ENCODE assay signal across 10 cellular contexts in the genomic region with DNA sequence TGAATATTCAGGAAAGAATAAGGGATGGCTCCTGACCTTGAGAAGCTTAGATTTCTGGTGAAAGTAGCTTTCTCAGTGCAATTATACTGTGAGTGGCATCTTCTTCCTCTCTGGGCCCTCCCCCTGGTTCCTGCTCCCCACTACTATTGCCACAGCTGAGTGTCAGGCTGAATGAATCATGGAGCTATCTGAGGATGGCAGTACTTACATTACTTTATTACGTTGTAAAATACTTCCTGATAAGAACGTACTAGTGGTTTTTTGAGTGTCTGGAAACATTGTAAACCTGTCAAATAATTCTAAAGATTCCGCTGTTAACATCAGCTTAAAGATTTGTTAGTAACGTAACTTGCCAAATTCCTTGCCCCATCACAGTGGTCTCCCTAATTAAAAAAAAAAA. TPM values are rescaled to one million over a fixed set of nuclear protein-coding genes. Genes with fewer than 3 reads are reported as not detected.
A peak's percentile ranks its signal among the peaks of the same experiment; 100 is the strongest.
DNase-seq lines count a peak whose midpoint lies in the region; ATAC-seq and TF ChIP-seq lines count a peak whose summit lies in the region.
"Had no signal": no experiment of that assay in that cellular context is flagged by ENCODE, and none has a peak within 500 bp of the region (broad histone marks: within the 10 kb centered on the region; RNA-seq: fewer than 3 reads in every experiment).

No MANE protein-coding gene starts in this region.

- H3K36me3 ChIP-seq in ACC112 (ENCODE audit: insufficient read depth, low read length) (no peaks in the 10 kb centered on the region), hepatocyte (replicated peaks; ENCODE audit: insufficient read depth, low read depth) (no peaks in the 10 kb centered on the region), trophoblast cell (ENCODE audit: control insufficient read depth in 1 of 2, insufficient read depth in 2 of 2, low read length in 2 of 2) (no peaks in the 10 kb centered on the region)

- no peak overlapping the region for H3K14ac ChIP-seq in trophoblast cell (ENCODE audit: low read length)

- no peaks in the 10 kb centered on the region for H3K27me3 ChIP-seq in ACC112 (ENCODE audit: insufficient read depth, low read length)
- no peaks in the 10 kb centered on the region for H3K27me3 ChIP-seq in hepatocyte
- no peaks in the 10 kb centered on the region for H3K27me3 ChIP-seq in trophoblast cell (ENCODE audit: insufficient read depth, low read length)

- 24% methylated on average over 4 of the region's 4 CpGs for WGBS in hepatocyte (ENCODE audit: low lambda C conversion rate, missing lambda C conversion rate)
- WGBS in trophoblast cell (ENCODE audit: extremely low coverage, insufficient coverage, insufficient read length), result no CpG with 5 or more reads among the region's 4 CpGs

- no peak overlapping the region for H3K23ac ChIP-seq in trophoblast cell (ENCODE audit: low read length)

- H3K79me1 ChIP-seq in trophoblast cell (ENCODE audit: low read length), result no peaks in the 10 kb centered on the region

- no peaks in the 10 kb centered on the region for H3K9me3 Mint-ChIP-seq in HFFc6
- H3K9me3 Mint-ChIP-seq: activated B cell treated with CpG ODN at 0.5 μM for 24 hours had no signal

- H2BK5ac ChIP-seq in trophoblast cell (ENCODE audit: low read depth, low read length, poor library complexity), result no peak overlapping the region

- no peaks in the 10 kb centered on the region for H3K9me2 ChIP-seq in hepatocyte (replicated peaks; ENCODE audit: insufficient read depth)

- H3K18ac ChIP-seq in trophoblast cell (ENCODE audit: low read length), result no peak overlapping the region

- H4K8ac ChIP-seq in trophoblast cell (ENCODE audit: low read depth, low read length), result no peak overlapping the region

- no peak for ATAC-seq in HG02571 (IDR thresholded peaks at IDR 0.05; ENCODE audit: unreplicated experiment)

- H3K4me1 ChIP-seq in ACC112 (ENCODE audit: control insufficient read depth, insufficient read depth, low read length, unreplicated experiment), result peaks cover 27% of the 10 kb centered on the region
- H3K4me1 ChIP-seq in hepatocyte (ENCODE audit: insufficient read depth), result peaks cover 15% of the 10 kb centered on the region
- H3K4me1 ChIP-seq in trophoblast cell (ENCODE audit: control insufficient read depth in 1 of 2, insufficient read depth in 2 of 2, low read length in 2 of 2), result peaks cover 4 to 6% of the 10 kb centered on the region in 2 experiments

- peak overlapping the region; percentile 56 for H3K27ac Mint-ChIP-seq in HFFc6
- H3K27ac Mint-ChIP-seq: activated B cell treated with CpG ODN at 0.5 μM for 24 hours had no signal

- no peak overlapping the region for H2AFZ ChIP-seq in ACC112 (ENCODE audit: low read length, unreplicated experiment)
- H2AFZ ChIP-seq in hepatocyte, result no peak overlapping the region
- H2AFZ ChIP-seq in trophoblast cell (ENCODE audit: insufficient read depth, low read length, poor library complexity), result no peak overlapping the region

- DNase-seq in HFFc6 (peak; percentile 85), T1000 (lab: John Stamatoyannopoulos, UW) (peak; percentile 31), hepatocyte (ENCODE audit: low spot score) (peak; percentile 71), SKM-1 (lab: John Stamatoyannopoulos, UW; ENCODE audit: unreplicated experiment) (no peak), NCI-H774 (lab: John Stamatoyannopoulos, UW) (no peak), trophoblast cell (no peak)
- DNase-seq: activated B cell treated with CpG ODN at 0.5 μM for 24 hours, NCI-H510A had no signal

- no peak for TF ChIP-seq CTCF in HFFc6 (IDR thresholded peaks at IDR 0.05)
- TF ChIP-seq CTCF in hepatocyte (IDR thresholded peaks at IDR 0.05; ENCODE audit: poor library complexity), result no peak

- H3K4me1 Mint-ChIP-seq in HFFc6 (ENCODE audit: low read depth), result peaks cover 77% of the 10 kb centered on the region
- H3K4me1 Mint-ChIP-seq: activated B cell treated with CpG ODN at 0.5 μM for 24 hours had no signal

- no peak overlapping the region for H3K9ac ChIP-seq in trophoblast cell (ENCODE audit: low read length)

- no peak overlapping the region for H2AK5ac ChIP-seq in trophoblast cell (ENCODE audit: low read length)

- peak overlapping the region; percentile 28; the same call in 1 of the 2 replicates for H3K4me3 Mint-ChIP-seq in HFFc6
- H3K4me3 Mint-ChIP-seq: activated B cell treated with CpG ODN at 0.5 μM for 24 hours had no signal

- H3K27me3 Mint-ChIP-seq in HFFc6 (ENCODE audit: insufficient read depth), result no peaks in the 10 kb centered on the region
- H3K27me3 Mint-ChIP-seq: activated B cell treated with CpG ODN at 0.5 μM for 24 hours had no signal

- H3K27ac ChIP-seq in ACC112 (ENCODE audit: low read depth, low read length), result peak overlapping the region; percentile 53
- H3K27ac ChIP-seq in hepatocyte, result peak overlapping the region; percentile 42
- H3K27ac ChIP-seq in trophoblast cell (ENCODE audit: low read depth, low read length), result no peak overlapping the region

- no peak overlapping the region for H3K4me2 ChIP-seq in hepatocyte
- no peak overlapping the region for H3K4me2 ChIP-seq in trophoblast cell (ENCODE audit: low read length)

- H3K79me2 ChIP-seq in ACC112 (ENCODE audit: control insufficient read depth, insufficient read depth, low read length, unreplicated experiment), result peaks cover 48% of the 10 kb centered on the region
- H3K79me2 ChIP-seq in hepatocyte, result peaks cover 57% of the 10 kb centered on the region
- H3K79me2 ChIP-seq in trophoblast cell (ENCODE audit: control insufficient read depth, insufficient read depth, low read length, poor library complexity), result peaks cover 2% of the 10 kb centered on the region

- no peak overlapping the region for H4K91ac ChIP-seq in trophoblast cell (ENCODE audit: low read depth, low read length)

- H3K4me3 ChIP-seq in ACC112 (ENCODE audit: low read depth, low read length), result no peak overlapping the region
- H3K4me3 ChIP-seq in hepatocyte, result no peak overlapping the region
- H3K4me3 ChIP-seq in trophoblast cell (ENCODE audit: low read depth, low read length), result no peak overlapping the region

- no peak overlapping the region for H2BK120ac ChIP-seq in trophoblast cell (ENCODE audit: insufficient read depth, low read length, poor library complexity)

- no peak overlapping the region for H4K12ac ChIP-seq in trophoblast cell (ENCODE audit: low read depth, low read length)

- H3K9me3 ChIP-seq in hepatocyte (ENCODE audit: low read depth), result no peaks in the 10 kb centered on the region
- H3K9me3 ChIP-seq in trophoblast cell (ENCODE audit: insufficient read depth, low read depth, low read length), result no peaks in the 10 kb centered on the region

- peaks cover 6% of the 10 kb centered on the region; the same call in 1 of the 2 replicates for H3K36me3 Mint-ChIP-seq in HFFc6 (ENCODE audit: low read depth)

- H3K4ac ChIP-seq in trophoblast cell (ENCODE audit: low read depth, low read length), result no peak overlapping the region

- H4K20me1 ChIP-seq in hepatocyte (ENCODE audit: insufficient read depth, poor library complexity, severe bottlenecking), result no peaks in the 10 kb centered on the region

- H2BK12ac ChIP-seq in trophoblast cell (ENCODE audit: low read length), result no peak overlapping the region

RNA-seq across cellular contexts. Expression of a gene that starts 36.2 kb away (rescaled TPM):
- total RNA-seq in HFFc6 (2021; fragmentation: NEBNext Ultra II Directional; extraction: Animal tissue kit (Norgen Biotek cat#: 25700)), result 10 to 100 TPM; 31.1 to 37.1 (median 32.3) TPM
- 23.4 and 24.8 TPM in 2 replicates for total RNA-seq in hepatocyte
- 16.8 and 26.5 TPM in 2 replicates for polyA plus RNA-seq in hepatocyte
- polyA plus RNA-seq in trophoblast cell (2013), result 18.2 and 18.7 TPM in 2 replicates

Comparison
In these comparisons a context has a peak if more than half of its experiments do, and no peak if none do; other contexts are left out.
1. DNase-seq: peak in HFFc6 (single experiment), T1000 (single experiment) and hepatocyte (single experiment); none in SKM-1 (single experiment), NCI-H774 (single experiment) and trophoblast cell (0 of 2).